24 cellular contexts compared by ENCODE assay signal in the genomic region with DNA sequence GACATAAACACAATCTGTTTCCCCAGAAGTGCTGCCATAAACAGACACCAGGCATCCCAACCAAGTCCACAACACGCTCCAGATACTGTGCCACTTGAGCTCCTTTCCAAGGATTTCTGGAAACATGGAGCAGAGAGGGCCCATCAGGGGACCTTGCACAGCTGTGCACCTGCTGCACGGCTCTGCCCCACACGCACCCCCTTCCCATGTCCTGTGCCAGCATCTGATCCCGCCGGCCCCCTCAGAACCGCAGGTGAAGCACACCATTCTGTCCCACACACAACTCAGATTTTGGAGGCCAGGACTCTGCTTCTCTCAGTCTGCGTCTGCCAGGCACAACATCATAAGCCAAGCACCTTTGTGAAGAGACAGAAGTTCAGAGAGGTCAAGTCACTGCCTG.
A peak's percentile ranks its signal among the peaks of the same experiment; 100 is the strongest.
DNase-seq lines count a peak whose midpoint lies in the region; ATAC-seq, FAIRE-seq and TF ChIP-seq lines count a peak whose summit lies in the region.
"Had no signal": no experiment of that assay in that cellular context is flagged by ENCODE, and none has a peak within 500 bp of the region (broad histone marks: within the 10 kb centered on the region; RNA-seq: fewer than 3 reads in every experiment).

No MANE protein-coding gene starts in this region.

- H4K8ac ChIP-seq in H1 (ENCODE audit: extremely low read depth, insufficient read depth, low read length): peak overlapping the region; percentile 31; the same call in 1 of the 2 replicates

- peak; percentile 43 for DNase-seq in activated CD8-positive, alpha-beta memory T cell treated with anti-CD3 and anti-CD28 coated beads for 24 hours
- no peak for DNase-seq in activated CD8-positive, alpha-beta memory T cell treated with anti-CD3 and anti-CD28 coated beads, Interleukin-2, amount 50 U/mL, for 4 hours
- no peak for DNase-seq in H1 (ENCODE audit: low read depth in 1 of 2, low spot score in 2 of 2)
- DNase-seq in osteocyte (ENCODE audit: extremely low spot score, unreplicated experiment): peak; percentile 71
- no peak for DNase-seq in urothelium cell line (ENCODE audit: low spot score)
- DNase-seq in NCI-H1092 (lab: John Stamatoyannopoulos, UW): no peak
- no peak for DNase-seq in SIG-M5 treated with dmso at 0.1 percent for 504 hours (lab: John Stamatoyannopoulos, UW; ENCODE audit: unreplicated experiment)
- DNase-seq: 8988T; Calu3; CD8-positive, alpha-beta memory T cell; DMS53; H9; HFFc6; MM.1S; NCI-H1048; NCI-H1436; NCI-H187 treated with DMSO at 0.1 percent for 48 hours; NCI-H2107; NCI-H526 treated with DMSO at 0.1 percent for 48 hours; OCI-M1 had no signal

- H2BK120ac ChIP-seq in H1 (replicated peaks; ENCODE audit: low read depth, low read length): no peak overlapping the region

- H2BK15ac ChIP-seq in H1 (ENCODE audit: low read length): no peak overlapping the region

- peaks cover 0 to 8% of the 10 kb centered on the region in 2 experiments; a peak in 2 of 4 replicates for H3K9me3 ChIP-seq in H1 (ENCODE audit: insufficient read depth in 2 of 2, low read depth in 1 of 2, low read length in 1 of 2)
- H3K9me3 ChIP-seq: BLaER1 treated with 17β-estradiol and CSF1 and Interleukin-3, amounts not matched to agents 10 nM and 100 nM had no signal

- no peak overlapping the region for H3K27ac ChIP-seq in H1 (ENCODE audit: low read depth, low read length)
- H3K27ac ChIP-seq: BLaER1 treated with 17β-estradiol and CSF1 and Interleukin-3, amounts not matched to agents 10 nM and 100 nM had no signal

- POLR2A ChIA-PET in H1 (lab: Charles Lee; ENCODE audit: partially characterized antibody): no interaction called here

- no peak overlapping the region for H2BK12ac ChIP-seq in H1 (ENCODE audit: low read depth, low read length)

- no peak for TF ChIP-seq EP300 in H1 (IDR thresholded peaks at IDR 0.05; ENCODE audit: borderline replicate concordance in 1 of 2, low read depth in 2 of 2, low read length in 2 of 2)

- no peak overlapping the region for H3K4me2 ChIP-seq in H1 (ENCODE audit: insufficient read depth in 1 of 2, low read depth in 2 of 2, low read length in 2 of 2)
- H3K4me2 ChIP-seq: BLaER1 treated with 17β-estradiol and CSF1 and Interleukin-3, amounts not matched to agents 10 nM and 100 nM had no signal

- H4K5ac ChIP-seq in H1 (ENCODE audit: insufficient read length, low read depth, low read length): no peak overlapping the region

- H3K4me1 Mint-ChIP-seq in osteocyte (ENCODE audit: unreplicated experiment): no peaks in the 10 kb centered on the region
- H3K4me1 Mint-ChIP-seq: CD8-positive, alpha-beta memory T cell; H9 had no signal

- no peak overlapping the region for H3K14ac ChIP-seq in H1 (ENCODE audit: insufficient read length)

- no peak overlapping the region for H3K56ac ChIP-seq in H1 (replicated peaks; ENCODE audit: insufficient read length, low read depth, low read length)

- no peaks in the 10 kb centered on the region for H3K27me3 Mint-ChIP-seq in osteocyte (ENCODE audit: unreplicated experiment)

- no peak overlapping the region for H3K4ac ChIP-seq in H1 (replicated peaks; ENCODE audit: insufficient read length, low read depth, low read length)

- no peaks in the 10 kb centered on the region for H3K36me3 ChIP-seq in H1 (ENCODE audit: control insufficient read depth in 2 of 4, insufficient read depth in 4 of 4, low read length in 3 of 4)
- H3K36me3 ChIP-seq: BLaER1 treated with 17β-estradiol and CSF1 and Interleukin-3, amounts not matched to agents 10 nM and 100 nM had no signal

- peaks cover 0 to 2% (median 0%) of the 10 kb centered on the region in 4 experiments; a peak in 1 of 7 replicates for H3K4me1 ChIP-seq in H1 (replicated peaks in 1 of 4; ENCODE audit: control insufficient read depth in 3 of 4, insufficient read depth in 4 of 4, low read length in 3 of 4)

- H3K23ac ChIP-seq in H1 (ENCODE audit: insufficient read length): no peak overlapping the region

- H2BK20ac ChIP-seq in H1 (ENCODE audit: low read length): no peak overlapping the region

- no peak overlapping the region for H2BK5ac ChIP-seq in H1 (ENCODE audit: low read depth, low read length)

- ATAC-seq in GM19324 (IDR thresholded peaks at IDR 0.05; ENCODE audit: low FRiP score, unreplicated experiment): no peak
- ATAC-seq: K562 had no signal

- H3K79me2 ChIP-seq in H1 (ENCODE audit: control insufficient read depth in 1 of 2, insufficient read depth in 2 of 2, low read length in 2 of 2): no peaks in the 10 kb centered on the region

- no peaks in the 10 kb centered on the region for H4K20me1 ChIP-seq in H1 (replicated peaks in 1 of 2; ENCODE audit: control insufficient read depth in 1 of 2, insufficient read depth in 2 of 2, low read length in 2 of 2)

- FAIRE-seq in H1 (lab: Jason Lieb, UNC) (no peak), urothelium cell line (lab: Jason Lieb, UNC) (peak; percentile 20)
- FAIRE-seq: K562, RCC 7860 had no signal

- no peaks in the 10 kb centered on the region for H3K27me3 ChIP-seq in H1 (replicated peaks in 1 of 4; ENCODE audit: control insufficient read depth in 3 of 4, extremely low read depth in 1 of 4, insufficient read depth in 3 of 4, low read length in 3 of 4)
- H3K27me3 ChIP-seq: BLaER1 treated with 17β-estradiol and CSF1 and Interleukin-3, amounts not matched to agents 10 nM and 100 nM had no signal

- TF ChIP-seq CTCF in H1 (IDR thresholded peaks at IDR 0.05; ENCODE audit: control extremely low read depth in 1 of 3, insufficient read depth in 1 of 3, low read depth in 1 of 3, low read length in 3 of 3) (no peak), osteocyte (IDR thresholded peaks at IDR 0.05) (no peak)

- CTCF ChIA-PET in H1 (lab: Charles Lee; ENCODE audit: partially characterized antibody): interaction anchor here (1.4 kb wide), 1 partner anchor 10 kb away, joined by 3 read pairs; no protein-coding TSS in a partner anchor

- no peak for TF ChIP-seq POLR2A in H1 (IDR thresholded peaks at IDR 0.05; ENCODE audit: control extremely low read depth in 1 of 2, low read depth in 2 of 2, low read length in 2 of 2)

- no peak for TF ChIP-seq RAD21 in H1 (IDR thresholded peaks at IDR 0.05 in 1 of 2, conservative IDR thresholded peaks at IDR 0.05 in 1 of 2; ENCODE audit: low read depth in 2 of 2, low read length in 2 of 2)

- H3K4me3 ChIP-seq in H1 (ENCODE audit: extremely low read depth in 1 of 4, insufficient read depth in 2 of 4, low read depth in 3 of 4, low read length in 4 of 4): no peak overlapping the region
- H3K4me3 ChIP-seq: BLaER1 treated with 17β-estradiol and CSF1 and Interleukin-3, amounts not matched to agents 10 nM and 100 nM; K562 had no signal

- no peak overlapping the region for H2AK5ac ChIP-seq in H1 (ENCODE audit: low read depth, low read length)

- H3K4me3 Mint-ChIP-seq in osteocyte (ENCODE audit: unreplicated experiment): no peak overlapping the region
- H3K4me3 Mint-ChIP-seq: CD8-positive, alpha-beta memory T cell; H9; HFFc6 had no signal

- no peak overlapping the region for H3K9ac ChIP-seq in H1 (replicated peaks in 1 of 4; ENCODE audit: extremely low read depth in 1 of 4, low read depth in 3 of 4, low read length in 3 of 4)
- H3K9ac ChIP-seq: BLaER1 treated with 17β-estradiol and CSF1 and Interleukin-3, amounts not matched to agents 10 nM and 100 nM had no signal

- no peaks in the 10 kb centered on the region for H3K36me3 Mint-ChIP-seq in osteocyte (ENCODE audit: unreplicated experiment)
- H3K36me3 Mint-ChIP-seq: CD8-positive, alpha-beta memory T cell had no signal

- H3K23me2 ChIP-seq in H1 (ENCODE audit: low read depth, low read length): no peaks in the 10 kb centered on the region

- H4K91ac ChIP-seq in H1 (replicated peaks; ENCODE audit: insufficient read length, low read length): no peak overlapping the region

- no peak overlapping the region for H3K18ac ChIP-seq in H1 (ENCODE audit: extremely low read depth, low read length)

- WGBS in H1 (ENCODE audit: extremely low coverage in 1 of 2, insufficient coverage in 1 of 2, insufficient read length in 1 of 2, insufficient replicate concordance in 2 of 2, low coverage in 1 of 2, low lambda C conversion rate in 2 of 2, missing lambda C conversion rate in 1 of 2), 2 experiments: 95% methylated on average over 7 of the region's 7 CpGs; no CpG with 5 or more reads in 1 of the 2 experiments

- H2AFZ ChIP-seq in H1 (ENCODE audit: low read length): no peak overlapping the region

- peaks cover 22% of the 10 kb centered on the region for H3K9me3 Mint-ChIP-seq in osteocyte (ENCODE audit: unreplicated experiment)

- no peaks in the 10 kb centered on the region for H3K79me1 ChIP-seq in H1 (ENCODE audit: low read depth, low read length)

- H3K27ac Mint-ChIP-seq in osteocyte (ENCODE audit: unreplicated experiment): no peak overlapping the region
- H3K27ac Mint-ChIP-seq: CD8-positive, alpha-beta memory T cell; H9; HFFc6 had no signal

TF ChIP-seq in H1, 55 proteins besides CTCF, POLR2A, EP300 and RAD21:
- TF ChIP-seq HDAC6 (IDR thresholded peaks at IDR 0.05; ENCODE audit: low read depth, low read length) (no peak), ZNF274 (IDR thresholded peaks at IDR 0.05; ENCODE audit: borderline replicate concordance, extremely low read depth, low read length) (no peak), SIRT6 (IDR thresholded peaks at IDR 0.05; ENCODE audit: low read length) (no peak), NRF1 (IDR thresholded peaks at IDR 0.05; ENCODE audit: low read depth, low read length) (no peak), JUND (IDR thresholded peaks at IDR 0.05; ENCODE audit: low read length) (no peak), RBBP5 (IDR thresholded peaks at IDR 0.05; ENCODE audit: borderline replicate concordance, low read depth, low read length) (no peak), SP4 (IDR thresholded peaks at IDR 0.05; ENCODE audit: low read length) (no peak), EGR1 (IDR thresholded peaks at IDR 0.05; ENCODE audit: borderline replicate concordance, low read depth, low read length) (no peak)
- TF ChIP-seq, protein P1, sequence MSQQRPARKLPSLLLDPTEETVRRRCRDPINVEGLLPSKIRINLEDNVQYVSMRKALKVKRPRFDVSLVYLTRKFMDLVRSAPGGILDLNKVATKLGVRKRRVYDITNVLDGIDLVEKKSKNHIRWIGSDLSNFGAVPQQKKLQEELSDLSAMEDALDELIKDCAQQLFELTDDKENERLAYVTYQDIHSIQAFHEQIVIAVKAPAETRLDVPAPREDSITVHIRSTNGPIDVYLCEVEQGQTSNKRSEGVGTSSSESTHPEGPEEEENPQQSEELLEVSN (IDR thresholded peaks at IDR 0.05): no peak

Comparison
In these comparisons a context has a peak if more than half of its experiments do, and no peak if none do; other contexts are left out.
1. DNase-seq: peak in activated CD8-positive, alpha-beta memory T cell treated with anti-CD3 and anti-CD28 coated beads for 24 hours (single experiment) and osteocyte (single experiment); none in activated CD8-positive, alpha-beta memory T cell treated with anti-CD3 and anti-CD28 coated beads, Interleukin-2, amount 50 U/mL, for 4 hours (single experiment), H1 (0 of 2), urothelium cell line (single experiment), NCI-H1092 (single experiment) and SIG-M5 treated with dmso at 0.1 percent for 504 hours (single experiment).